ENCODE assay signal across 1 cellular context in genomic region chr18:44731160-44731865, GRCh38.
A peak's percentile ranks its signal among the peaks of the same experiment; 100 is the strongest.
TF ChIP-seq lines count a peak whose summit lies in the region.

No MANE protein-coding gene starts in this region.

TF ChIP-seq in K562, 482 proteins besides CTCF, POLR2A, EP300 and RAD21 (continued from another document):
- TF ChIP-seq MGA (IDR thresholded peaks at IDR 0.05): 0 out of 2 replicates have a peak, but pooled peaks have one; percentile 22
